ENCODE assay signal across 14 cellular contexts in genomic region chr2:153595939-153596338, GRCh38.
DNase-seq lines count a peak whose midpoint lies in the region; ATAC-seq, FAIRE-seq and TF ChIP-seq lines count a peak whose summit lies in the region.
"Had no signal": no experiment of that assay in that cellular context is flagged by ENCODE, and none has a peak within 500 bp of the region (broad histone marks: within the 10 kb centered on the region; RNA-seq: fewer than 3 reads in every experiment).

No MANE protein-coding gene starts in this region.

- H3K27me3 ChIP-seq in bronchial epithelial cell (ENCODE audit: control insufficient read depth, insufficient read depth, low read length) (no peaks in the 10 kb centered on the region), pancreas (no peaks in the 10 kb centered on the region)
- H3K27me3 ChIP-seq: gastroesophageal sphincter had no signal

- H3K9me3 ChIP-seq in pancreas, result no peaks in the 10 kb centered on the region
- H3K9me3 ChIP-seq: gastroesophageal sphincter had no signal

- FAIRE-seq in bronchial epithelial cell (lab: Jason Lieb, UNC) (no peak), pancreas (lab: Jason Lieb, UNC) (no peak)

- DNase-seq in A172 (ENCODE audit: low spot score) (peak; percentile 73), LNCaP clone FGC (ENCODE audit: low read depth) (peak; percentile 83), NCI-H524 (lab: John Stamatoyannopoulos, UW) (peak; percentile 73 to 89), bronchial epithelial cell (ENCODE audit: low read depth) (peak; percentile 37), pancreas (no peak), putamen (ENCODE audit: low spot score) (no peak), SIG-M5 (lab: John Stamatoyannopoulos, UW) (no peak)
- DNase-seq: activated T-cell treated with anti-CD3 and anti-CD28 coated beads for 4 hours; amygdala; DMS79; effector CD8-positive, alpha-beta T cell; stimulated activated CD4-positive, alpha-beta T cell treated with anti-CD3 and anti-CD28 coated beads, Interleukin-15, amount 100 ng/mL, for 24 hours had no signal

- H3K36me3 ChIP-seq in bronchial epithelial cell (ENCODE audit: control insufficient read depth, insufficient read depth, low read length) (no peaks in the 10 kb centered on the region), pancreas (no peaks in the 10 kb centered on the region)
- H3K36me3 ChIP-seq: gastroesophageal sphincter had no signal

- H3K4me3 ChIP-seq in LNCaP clone FGC (ENCODE audit: low read depth, low read length) (no peak overlapping the region), bronchial epithelial cell (ENCODE audit: low read depth, low read length) (no peak overlapping the region), pancreas (no peak overlapping the region)
- H3K4me3 ChIP-seq: gastroesophageal sphincter had no signal

- H3K27ac ChIP-seq in pancreas, result no peak overlapping the region
- H3K27ac ChIP-seq: gastroesophageal sphincter had no signal

- TF ChIP-seq CTCF in LNCaP clone FGC (IDR thresholded peaks at IDR 0.05; ENCODE audit: control insufficient read depth, extremely low read depth, insufficient read depth), result no peak
- TF ChIP-seq CTCF in bronchial epithelial cell (IDR thresholded peaks at IDR 0.05; ENCODE audit: insufficient read depth, low read length, severe bottlenecking), result no peak
- no peak for TF ChIP-seq CTCF in pancreas (IDR thresholded peaks at IDR 0.05)

- no peaks in the 10 kb centered on the region for H3K4me1 ChIP-seq in pancreas
- H3K4me1 ChIP-seq: gastroesophageal sphincter had no signal

- intact Hi-C loops in pancreas (cut with DNase I), result no loop called here

- no peak for ATAC-seq in pancreas
- no peak for ATAC-seq in GM21447 (IDR thresholded peaks at IDR 0.05; ENCODE audit: unreplicated experiment)
- ATAC-seq: gastroesophageal sphincter had no signal

Comparison
In these comparisons a context has a peak if more than half of its experiments do, and no peak if none do; other contexts are left out.
1. DNase-seq: peak in A172 (single experiment), LNCaP clone FGC (single experiment), NCI-H524 (2 of 2) and bronchial epithelial cell (single experiment); none in pancreas (0 of 6), putamen (single experiment) and SIG-M5 (single experiment).